8 cellular contexts compared by ENCODE assay signal in the genomic region with DNA sequence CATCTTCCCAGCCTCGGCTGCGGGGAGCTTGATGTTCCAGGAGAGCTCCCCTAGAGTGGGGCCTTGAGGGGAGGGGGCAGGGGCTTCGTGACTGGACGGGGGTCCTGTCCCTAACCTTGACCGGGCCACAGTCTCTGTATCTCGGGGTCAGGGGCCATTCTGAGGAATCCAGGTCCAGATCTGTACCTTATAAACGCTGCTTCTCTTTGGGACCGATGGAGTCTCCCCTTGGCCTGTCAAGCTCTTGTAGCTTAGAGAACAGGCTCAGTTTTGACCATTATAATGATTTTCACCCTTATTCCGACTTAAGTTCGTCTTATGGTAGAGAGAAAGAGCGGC. TPM values are rescaled to one million over a fixed set of nuclear protein-coding genes. Genes with fewer than 3 reads are reported as not detected.
DNase-seq lines count a peak whose midpoint lies in the region; ATAC-seq and TF ChIP-seq lines count a peak whose summit lies in the region.

No MANE protein-coding gene starts in this region.

- POLR2A ChIA-PET in MCF 10A (lab: Yijun Ruan, JAX): interaction anchor here (0.5 to 3.4 kb wide), 24 partner anchors 10 to 595 kb away, joined by 3 to 39 read pairs (median 6); a partner anchor contains a TSS

- H3K9me3 Mint-ChIP-seq in MCF 10A (ENCODE audit: unreplicated experiment): no peaks in the 10 kb centered on the region

- H3K4me3 Mint-ChIP-seq in MCF 10A (ENCODE audit: unreplicated experiment): peak overlapping the region; percentile 87

- peak overlapping the region; percentile 83 for H3K27ac Mint-ChIP-seq in MCF 10A (ENCODE audit: low read depth, unreplicated experiment)

- no peaks in the 10 kb centered on the region for H3K27me3 Mint-ChIP-seq in MCF 10A (ENCODE audit: insufficient read depth, unreplicated experiment)

- intact Hi-C loops in MCF 10A (cut with micrococcal nuclease): loop anchor here (2.0 kb wide), 2 partner anchors 54 to 112 kb away; a partner anchor contains a TSS

- peak overlapping the region; percentile 88 for H3K4me3 ChIP-seq in mononuclear cell (ENCODE audit: low read length)

- ATAC-seq in HG03460 (IDR thresholded peaks at IDR 0.05; ENCODE audit: unreplicated experiment) (peak; percentile 4), HG03342 (IDR thresholded peaks at IDR 0.05; ENCODE audit: unreplicated experiment) (no peak)

- DNase-seq in GM03348 (ENCODE audit: low spot score) (peak; percentile 8), MCF 10A (ENCODE audit: unreplicated experiment) (no peak), MV-4-11 (lab: John Stamatoyannopoulos, UW) (no peak), Ammon's horn (ENCODE audit: low spot score) (no peak), HK-2 (ENCODE audit: unreplicated experiment) (no peak)

- H3K9me3 ChIP-seq in mononuclear cell (ENCODE audit: low read depth, low read length): no peaks in the 10 kb centered on the region

- H3K4me1 ChIP-seq in mononuclear cell (ENCODE audit: insufficient read depth, low read length): peaks cover 38% of the 10 kb centered on the region

- no TSS peak for BruUV-seq in MCF 10A (replicated peaks; lab: Mats Ljungman, UMichigan)

- H3K36me3 Mint-ChIP-seq in MCF 10A (ENCODE audit: insufficient read depth, unreplicated experiment): peaks cover 19% of the 10 kb centered on the region

- CTCF ChIA-PET in MCF 10A (lab: Yijun Ruan, JAX): interaction anchor here (1.0 kb wide), 1 partner anchor 22 kb away, joined by 3 read pairs; no protein-coding TSS in a partner anchor

- TF ChIP-seq CTCF in MCF 10A (IDR thresholded peaks at IDR 0.05; ENCODE audit: unreplicated experiment): no peak

- no peaks in the 10 kb centered on the region for H3K27me3 ChIP-seq in mononuclear cell (ENCODE audit: insufficient read depth, low read length)

- peaks cover 17% of the 10 kb centered on the region for H3K4me1 Mint-ChIP-seq in MCF 10A (ENCODE audit: insufficient read depth, unreplicated experiment)

RNA-seq across cellular contexts. Expression of a gene that starts 0.8 kb away (rescaled TPM):
- total RNA-seq in MCF 10A (2022): 13.6 and 16.2 TPM in 2 replicates
- 6.3 TPM for total RNA-seq in mononuclear cell

RNA-seq across cellular contexts. Expression of a gene that starts 5.2 kb away (rescaled TPM):
- 17.4 and 20.6 TPM in 2 replicates for total RNA-seq in MCF 10A (2022)
- total RNA-seq in mononuclear cell: 198 TPM

RNA-seq across cellular contexts. Expression of a gene that starts 32.6 kb away (rescaled TPM):
- total RNA-seq in MCF 10A (2022) (15.0 and 19.9 TPM in 2 replicates), mononuclear cell (6.1 TPM)

RNA-seq across cellular contexts. Expression of a gene that starts 39.3 kb away (rescaled TPM):
- 417 and 442 TPM in 2 replicates for total RNA-seq in MCF 10A (2022)
- 130 TPM for total RNA-seq in mononuclear cell

RNA-seq across cellular contexts. Expression of a gene that starts 46.6 kb away (rescaled TPM):
- 6.1 and 7.4 TPM in 2 replicates for total RNA-seq in MCF 10A (2022)
- 1.0 TPM for total RNA-seq in mononuclear cell
